9 cellular contexts compared by ENCODE assay signal in the genomic region with DNA sequence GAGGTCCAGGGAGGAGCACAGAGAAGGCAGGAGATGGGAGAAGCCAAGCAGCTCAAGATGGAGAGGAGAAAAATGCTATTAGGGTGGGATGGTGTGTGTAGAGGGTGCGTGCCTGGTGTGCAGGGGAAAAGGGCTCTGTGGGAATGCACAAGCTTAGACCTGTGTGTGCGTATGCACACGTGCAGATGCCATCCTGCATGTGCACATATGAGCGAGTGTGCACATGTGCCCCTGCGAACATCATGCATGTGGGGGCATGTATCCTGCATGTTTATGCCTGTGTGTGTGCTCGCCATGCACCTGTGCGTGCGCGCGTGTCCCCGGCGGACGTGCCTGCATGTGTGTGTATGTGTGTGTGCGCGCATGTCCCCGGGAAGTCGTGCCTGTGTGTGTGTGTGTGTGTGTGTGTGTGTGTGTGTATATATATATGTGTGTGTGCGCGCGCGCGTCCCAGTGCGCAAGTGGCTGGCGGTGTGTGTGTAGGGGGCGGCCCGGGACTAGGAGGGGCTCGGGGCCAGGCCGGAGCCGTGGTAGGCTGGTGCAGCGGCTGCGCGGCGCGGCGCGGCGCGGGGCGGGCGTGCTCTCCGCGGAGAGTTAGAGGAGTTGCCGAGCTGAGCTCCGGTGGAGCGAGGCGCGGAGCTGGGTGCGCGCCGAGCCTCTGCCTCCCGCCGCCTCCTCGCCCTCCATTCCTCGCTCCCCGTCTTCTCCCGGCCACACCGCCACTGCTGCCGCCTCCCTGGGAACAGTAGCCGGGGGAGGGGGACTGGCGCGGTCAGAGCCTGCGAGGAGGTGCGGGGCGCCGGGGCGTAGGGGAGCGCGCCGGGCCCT.
DNase-seq lines count a peak whose midpoint lies in the region; ATAC-seq and TF ChIP-seq lines count a peak whose summit lies in the region.
"Had no signal": no experiment of that assay in that cellular context is flagged by ENCODE, and none has a peak within 500 bp of the region (broad histone marks: within the 10 kb centered on the region; RNA-seq: fewer than 3 reads in every experiment).

A gene (plus strand): TSS at position 601 of the 828 bp plus-strand sequence. CDS start 38,986 bp downstream, outside the sequence.

- peaks cover 31 to 53% (median 39%) of the 10 kb centered on the region in 5 donors for H3K27me3 ChIP-seq in subcutaneous abdominal adipose tissue (ENCODE audit: control insufficient read depth in 5 of 5, insufficient read depth in 4 of 5, low read length in 5 of 5)

- peaks cover 0 to 26% (median 20%) of the 10 kb centered on the region in 5 donors for H3K4me1 ChIP-seq in subcutaneous abdominal adipose tissue (ENCODE audit: control insufficient read depth in 5 of 5, insufficient read depth in 5 of 5, low read length in 5 of 5)

- H3K9me3 ChIP-seq in subcutaneous abdominal adipose tissue (ENCODE audit: control insufficient read depth in 5 of 5, low read length in 5 of 5), result no peaks in the 10 kb centered on the region

- ATAC-seq in HG03457 (IDR thresholded peaks at IDR 0.05; ENCODE audit: unreplicated experiment), result no peak
- no peak for ATAC-seq in GM19351 (IDR thresholded peaks at IDR 0.05; ENCODE audit: unreplicated experiment)
- ATAC-seq in HG03521 (IDR thresholded peaks at IDR 0.05; ENCODE audit: unreplicated experiment), result no peak

- H3K27ac ChIP-seq in subcutaneous abdominal adipose tissue (ENCODE audit: low read depth, low read length), result no peak within 1 kb of the TSS

- H3K4me3 ChIP-seq in cardiac fibroblast (replicated peaks in 1 of 2; ENCODE audit: low read depth in 2 of 2, low read length in 2 of 2) (peak within 1 kb of the TSS; percentile 26 to 36), subcutaneous abdominal adipose tissue (ENCODE audit: low read depth in 1 of 5, low read length in 5 of 5) (peak within 1 kb of the TSS; percentile 35 to 61 (median 54))

- H3K36me3 ChIP-seq in subcutaneous abdominal adipose tissue (ENCODE audit: control insufficient read depth in 5 of 5, insufficient read depth in 5 of 5, low read length in 5 of 5), result no peaks in the 10 kb centered on the region

- no peak for TF ChIP-seq CTCF in cardiac fibroblast (IDR thresholded peaks at IDR 0.05; ENCODE audit: low read depth, low read length)

- peak within 1 kb of the TSS in 1 of 5 donors; percentile 23 for H3K9ac ChIP-seq in subcutaneous abdominal adipose tissue (ENCODE audit: low read length in 5 of 5)

- DNase-seq in NCI-H510A (lab: John Stamatoyannopoulos, UW), result peak; percentile 28
- DNase-seq in NCI-H510A treated with DMSO at 0.1 percent for 48 hours (lab: John Stamatoyannopoulos, UW), result no peak
- peak; percentile 14 to 19 for DNase-seq in cardiac fibroblast (ENCODE audit: low read depth in 2 of 2)
- peak; percentile 88 for DNase-seq in left kidney (ENCODE audit: low read depth, low spot score)
- DNase-seq: DND-41 had no signal
